Comparison of ENCODE assay signal across 2 cellular contexts in the genomic region with DNA sequence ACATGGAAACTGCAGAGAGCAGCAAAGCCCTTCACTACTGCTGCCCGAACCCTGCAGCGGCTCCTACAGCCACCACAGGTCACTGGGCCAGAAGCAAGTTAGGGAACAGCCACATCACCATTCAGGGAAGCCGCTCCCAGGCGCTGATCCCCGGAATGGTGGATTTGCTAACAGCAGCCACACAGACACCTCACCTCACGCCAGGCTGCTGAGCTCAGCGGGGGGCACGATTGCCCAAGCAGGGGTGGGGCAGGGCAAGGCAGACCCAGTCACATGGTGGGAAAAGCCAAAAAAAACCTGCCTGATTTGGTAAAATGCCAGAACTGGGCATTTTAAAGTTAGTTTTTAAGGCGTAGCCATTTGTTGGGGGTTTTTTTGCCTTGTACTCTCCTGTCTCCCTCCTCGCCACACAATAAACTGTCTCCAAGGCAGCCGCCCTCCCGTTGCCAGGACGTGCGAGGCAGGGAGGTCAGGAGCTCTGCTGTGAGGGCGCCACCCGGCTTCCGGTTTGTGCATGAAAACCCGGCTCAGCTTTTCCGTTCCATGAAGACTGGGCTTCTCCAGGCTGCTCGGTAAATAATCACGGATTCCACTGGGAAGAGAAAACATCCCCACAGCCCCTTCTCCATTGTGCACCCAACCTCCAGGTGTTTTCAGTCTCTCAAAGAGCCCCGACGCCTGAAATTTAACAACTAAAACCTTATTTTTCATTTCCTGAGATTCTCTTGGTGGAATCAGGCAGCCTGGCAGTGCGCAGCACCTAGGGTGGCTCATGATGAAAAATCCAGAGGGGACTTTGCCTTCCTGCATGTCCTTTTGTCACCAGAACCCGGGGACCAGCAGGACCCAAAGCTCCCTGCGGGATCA.
A peak's percentile ranks its signal among the peaks of the same experiment; 100 is the strongest.
TF ChIP-seq lines count a peak whose summit lies in the region.

No MANE protein-coding gene starts in this region.

TF ChIP-seq in HEK293T, 16 proteins besides CTCF, POLR2A, EP300 and RAD21:
- 0 out of 2 replicates have a peak, but pooled peaks have one; percentile 20 for TF ChIP-seq L3MBTL2 (conservative IDR thresholded peaks at IDR 0.05)

TF ChIP-seq in H1, 55 proteins besides CTCF, POLR2A, EP300 and RAD21:
- TF ChIP-seq CEBPB (IDR thresholded peaks at IDR 0.05; ENCODE audit: low read depth, low read length): peak; percentile 63
